Comparison of ENCODE assay signal across 19 cellular contexts in genomic region chr18:59546164-59546563, GRCh38.
DNase-seq lines count a peak whose midpoint lies in the region; ATAC-seq and TF ChIP-seq lines count a peak whose summit lies in the region.
"Had no signal": no experiment of that assay in that cellular context is flagged by ENCODE, and none has a peak within 500 bp of the region (broad histone marks: within the 10 kb centered on the region; RNA-seq: fewer than 3 reads in every experiment).

No MANE protein-coding gene starts in this region.

- H3K4me1 Mint-ChIP-seq in MCF 10A (ENCODE audit: insufficient read depth, unreplicated experiment): peaks cover 9% of the 10 kb centered on the region
- no peaks in the 10 kb centered on the region for H3K4me1 Mint-ChIP-seq in Caco-2 (ENCODE audit: low read depth, unreplicated experiment)
- H3K4me1 Mint-ChIP-seq: stimulated activated naive B cell treated with anti-CD40 and anti-IgM and Interleukin-4, amounts not matched to agents 10 μg/mL and 1 μg/mL and 100 μg/mL, for 72 hours had no signal

- no peak for TF ChIP-seq CTCF in MCF 10A (IDR thresholded peaks at IDR 0.05; ENCODE audit: unreplicated experiment)
- TF ChIP-seq CTCF in breast epithelium (IDR thresholded peaks at IDR 0.05): no peak
- TF ChIP-seq CTCF in RWPE2 (IDR thresholded peaks at IDR 0.05; ENCODE audit: poor library complexity, severe bottlenecking): no peak
- TF ChIP-seq CTCF in fibroblast of pulmonary artery (IDR thresholded peaks at IDR 0.05; ENCODE audit: low read length, missing control alignments): no peak
- TF ChIP-seq CTCF in thyroid gland (IDR thresholded peaks at IDR 0.05): no peak
- no peak for TF ChIP-seq CTCF in Caco-2 (IDR thresholded peaks at IDR 0.05; ENCODE audit: insufficient read depth in 1 of 2, low read depth in 1 of 2, low read length in 1 of 2, severe bottlenecking in 1 of 2, unreplicated experiment in 1 of 2)

- no peaks in the 10 kb centered on the region for H3K9me3 ChIP-seq in breast epithelium
- no peaks in the 10 kb centered on the region for H3K9me3 ChIP-seq in RWPE2 (ENCODE audit: severe bottlenecking)
- H3K9me3 ChIP-seq in thyroid gland: no peaks in the 10 kb centered on the region
- H3K9me3 ChIP-seq in Caco-2: no peaks in the 10 kb centered on the region
- H3K9me3 ChIP-seq: right lobe of liver, uterus had no signal

- H3K27ac Mint-ChIP-seq in MCF 10A (ENCODE audit: low read depth, unreplicated experiment): no peak overlapping the region
- H3K27ac Mint-ChIP-seq in Caco-2 (ENCODE audit: unreplicated experiment): no peak overlapping the region
- H3K27ac Mint-ChIP-seq: stimulated activated naive B cell treated with anti-CD40 and anti-IgM and Interleukin-4, amounts not matched to agents 10 μg/mL and 1 μg/mL and 100 μg/mL, for 72 hours had no signal

- H3K36me3 Mint-ChIP-seq in MCF 10A (ENCODE audit: insufficient read depth, unreplicated experiment) (no peaks in the 10 kb centered on the region), Caco-2 (ENCODE audit: insufficient read depth, unreplicated experiment) (no peaks in the 10 kb centered on the region)
- H3K36me3 Mint-ChIP-seq: stimulated activated naive B cell treated with anti-CD40 and anti-IgM and Interleukin-4, amounts not matched to agents 10 μg/mL and 1 μg/mL and 100 μg/mL, for 72 hours had no signal

- BruUV-seq in MCF 10A (replicated peaks; lab: Mats Ljungman, UMichigan): no TSS peak
- no TSS peak for BruUV-seq in Caco-2 (replicated peaks; lab: Mats Ljungman, UMichigan)

- 83 to 84% methylated on average over 3 of the region's 3 CpGs for WGBS in thyroid gland, 2 donors

- POLR2A ChIA-PET in MCF 10A (lab: Yijun Ruan, JAX) (interaction anchor here (2.0 kb wide), 1 partner anchor 10 kb away, joined by 5 read pairs; no protein-coding TSS in a partner anchor), Caco-2 (lab: Charles Lee) (no interaction called here)

- H3K27ac ChIP-seq in breast epithelium: no peak overlapping the region
- no peak overlapping the region for H3K27ac ChIP-seq in RWPE2 (ENCODE audit: poor library complexity, severe bottlenecking)
- peak overlapping the region; percentile 70 to 80 (median 74) for H3K27ac ChIP-seq in thyroid gland
- H3K27ac ChIP-seq: dorsolateral prefrontal cortex, right lobe of liver, uterus had no signal

- TF ChIP-seq POLR2A in breast epithelium (IDR thresholded peaks at IDR 0.05): no peak
- no peak for TF ChIP-seq POLR2A in thyroid gland (IDR thresholded peaks at IDR 0.05)

- intact Hi-C loops in MCF 10A (cut with micrococcal nuclease): no loop called here
- intact Hi-C loops in breast epithelium (cut with DNase I; ENCODE audit: low total_unique reads): no loop called here
- intact Hi-C loops in thyroid gland (cut with DNase I): no loop called here
- intact Hi-C loops in Caco-2 (cut with micrococcal nuclease; ENCODE audit: unreplicated experiment): no loop called here

- CTCF ChIA-PET in MCF 10A (lab: Yijun Ruan, JAX): no interaction called here
- CTCF ChIA-PET in Caco-2 (lab: Charles Lee): no interaction called here

- H3K9me3 Mint-ChIP-seq in MCF 10A (ENCODE audit: unreplicated experiment): no peaks in the 10 kb centered on the region
- no peaks in the 10 kb centered on the region for H3K9me3 Mint-ChIP-seq in Caco-2 (ENCODE audit: unreplicated experiment)

- no peaks in the 10 kb centered on the region for H3K27me3 ChIP-seq in breast epithelium
- no peaks in the 10 kb centered on the region for H3K27me3 ChIP-seq in RWPE2 (ENCODE audit: insufficient read depth, poor library complexity, severe bottlenecking)
- no peaks in the 10 kb centered on the region for H3K27me3 ChIP-seq in thyroid gland
- H3K27me3 ChIP-seq in Caco-2 (replicated peaks; ENCODE audit: control insufficient read depth, insufficient read depth, low read length): no peaks in the 10 kb centered on the region
- H3K27me3 ChIP-seq: right lobe of liver, uterus had no signal

- peak; percentile 7 for DNase-seq in MCF 10A (ENCODE audit: unreplicated experiment)
- DNase-seq in breast epithelium (ENCODE audit: low spot score in 2 of 2): no peak
- DNase-seq in RWPE2 (ENCODE audit: low spot score): no peak
- peak; percentile 77 for DNase-seq in fibroblast of pulmonary artery (ENCODE audit: low read depth)
- DNase-seq in thyroid gland: no peak
- no peak for DNase-seq in NCI-H1417 (lab: John Stamatoyannopoulos, UW)
- no peak for DNase-seq in Caco-2
- DNase-seq in NOMO-1 (lab: John Stamatoyannopoulos, UW; ENCODE audit: unreplicated experiment in 2 of 2): no peak
- DNase-seq: activated T-cell treated with anti-CD3 and anti-CD28 coated beads for 4 hours; amygdala; dorsolateral prefrontal cortex; foreskin melanocyte; KG1; NCI-H146; NCI-H510A; right lobe of liver; stimulated activated naive B cell treated with anti-CD40 and anti-IgM and Interleukin-4, amounts not matched to agents 10 μg/mL and 1 μg/mL and 100 μg/mL, for 72 hours; uterus had no signal

- H3K4me3 Mint-ChIP-seq in MCF 10A (ENCODE audit: unreplicated experiment): no peak overlapping the region
- no peak overlapping the region for H3K4me3 Mint-ChIP-seq in Caco-2 (ENCODE audit: unreplicated experiment)
- H3K4me3 Mint-ChIP-seq: stimulated activated naive B cell treated with anti-CD40 and anti-IgM and Interleukin-4, amounts not matched to agents 10 μg/mL and 1 μg/mL and 100 μg/mL, for 72 hours had no signal

- H3K4me1 ChIP-seq in breast epithelium (peaks cover 0 to 5% of the 10 kb centered on the region in 2 donors), RWPE2 (ENCODE audit: insufficient read depth, poor library complexity, severe bottlenecking) (peaks cover 5% of the 10 kb centered on the region), thyroid gland (peaks cover 30 to 37% of the 10 kb centered on the region in 2 donors), Caco-2 (no peaks in the 10 kb centered on the region)
- H3K4me1 ChIP-seq: right lobe of liver, uterus had no signal

- no peak overlapping the region for H3K4me3 ChIP-seq in breast epithelium
- no peak overlapping the region for H3K4me3 ChIP-seq in RWPE2 (ENCODE audit: severe bottlenecking)
- no peak overlapping the region for H3K4me3 ChIP-seq in fibroblast of pulmonary artery (replicated peaks; ENCODE audit: low read depth, low read length)
- no peak overlapping the region for H3K4me3 ChIP-seq in thyroid gland (replicated peaks in 1 of 3)
- H3K4me3 ChIP-seq in Caco-2 (ENCODE audit: low read depth, low read length): no peak overlapping the region
- H3K4me3 ChIP-seq: dorsolateral prefrontal cortex, right lobe of liver, uterus had no signal

- H3K36me3 ChIP-seq in breast epithelium (no peaks in the 10 kb centered on the region), RWPE2 (ENCODE audit: low read depth) (no peaks in the 10 kb centered on the region), thyroid gland (no peaks in the 10 kb centered on the region), Caco-2 (ENCODE audit: control insufficient read depth, insufficient read depth, low read length) (no peaks in the 10 kb centered on the region)
- H3K36me3 ChIP-seq: right lobe of liver, uterus had no signal

- H3K27me3 Mint-ChIP-seq in MCF 10A (ENCODE audit: insufficient read depth, unreplicated experiment) (no peaks in the 10 kb centered on the region), Caco-2 (ENCODE audit: insufficient read depth, unreplicated experiment) (peaks cover 3% of the 10 kb centered on the region)

- peak; percentile 45; the same call in 2 of the 3 replicates for ATAC-seq in RWPE2 (ENCODE audit: low read depth)
- ATAC-seq: Panc1; right lobe of liver; stimulated activated naive B cell treated with anti-CD40 and anti-IgM and Interleukin-4, amounts not matched to agents 10 μg/mL and 1 μg/mL and 100 μg/mL, for 72 hours had no signal

Comparison
In these comparisons a context has a peak if more than half of its experiments do, and no peak if none do; other contexts are left out.
1. DNase-seq: peak in MCF 10A (single experiment) and fibroblast of pulmonary artery (single experiment); none in breast epithelium (0 of 2), RWPE2 (single experiment), thyroid gland (0 of 2), NCI-H1417 (0 of 3), Caco-2 (0 of 2) and NOMO-1 (0 of 2).
2. H3K27ac ChIP-seq: peak in thyroid gland (3 of 3); none in breast epithelium (0 of 2) and RWPE2 (single experiment).